Comparison of ENCODE assay signal across 2 cellular contexts in genomic region chr17:48422060-48422459, GRCh38. TPM values are rescaled to one million over a fixed set of nuclear protein-coding genes. Genes with fewer than 3 reads are reported as not detected.
"Had no signal": no experiment of that assay in that cellular context is flagged by ENCODE, and none has a peak within 500 bp of the region (broad histone marks: within the 10 kb centered on the region; RNA-seq: fewer than 3 reads in every experiment).

No MANE protein-coding gene starts in this region.

RNA-seq across cellular contexts. Expression of gene SKAP1, which starts 8.0 kb away (rescaled TPM):
- total RNA-seq: osteocyte, smooth muscle cell had no signal
- polyA plus RNA-seq: smooth muscle cell had no signal
